ENCODE assay signal across 10 cellular contexts in genomic region chrX:49000640-49001039, GRCh38. TPM values are rescaled to one million over a fixed set of nuclear protein-coding genes. Genes with fewer than 3 reads are reported as not detected.
DNase-seq lines count a peak whose midpoint lies in the region; ATAC-seq and TF ChIP-seq lines count a peak whose summit lies in the region.
"Had no signal": no experiment of that assay in that cellular context is flagged by ENCODE, and none has a peak within 500 bp of the region (broad histone marks: within the 10 kb centered on the region; RNA-seq: fewer than 3 reads in every experiment).

No MANE protein-coding gene starts in this region.

- H3K4me1 ChIP-seq in NT2/D1 (ENCODE audit: insufficient read depth, insufficient read length) (no peaks in the 10 kb centered on the region), ectodermal cell (ENCODE audit: control insufficient read depth, insufficient read depth, low read length) (no peaks in the 10 kb centered on the region), neural progenitor cell (no peaks in the 10 kb centered on the region), aorta (ENCODE audit: control insufficient read depth in 1 of 2, insufficient read depth in 2 of 2, low read length in 2 of 2) (no peaks in the 10 kb centered on the region)

- CTCF ChIA-PET in Calu3 (lab: Charles Lee): interaction anchor here (0.8 kb wide), 1 partner anchor 18 kb away, joined by 5 read pairs; no protein-coding TSS in a partner anchor

- peaks cover 8% of the 10 kb centered on the region for H4K20me1 ChIP-seq in neural progenitor cell (ENCODE audit: low read depth)

- no peak for ATAC-seq in aorta (ENCODE audit: low FRiP score)

- H3K4me3 Mint-ChIP-seq in Calu3 (ENCODE audit: low read depth, unreplicated experiment) (peak overlapping the region; percentile 99), neural progenitor cell (peak overlapping the region; percentile 98)

- no peaks in the 10 kb centered on the region for H3F3A ChIP-seq in neural progenitor cell (ENCODE audit: low read depth)

- H3K4me3 ChIP-seq in NT2/D1 (ENCODE audit: insufficient read length, low read depth) (peak overlapping the region; percentile 93), ectodermal cell (ENCODE audit: insufficient read depth, low read depth, low read length) (peak overlapping the region; percentile 68), neural progenitor cell (no peak overlapping the region), aorta (ENCODE audit: low read length in 2 of 2) (no peak overlapping the region)

- H3K4me2 ChIP-seq in neural progenitor cell: peak overlapping the region; percentile 81

- H3K4me1 Mint-ChIP-seq in Calu3 (ENCODE audit: low read depth, unreplicated experiment): peaks cover 26% of the 10 kb centered on the region
- peaks cover 15% of the 10 kb centered on the region for H3K4me1 Mint-ChIP-seq in neural progenitor cell

- BruUV-seq in Calu3 (replicated peaks; lab: Mats Ljungman, UMichigan): no TSS peak

- H3K36me3 Mint-ChIP-seq in Calu3 (ENCODE audit: insufficient read depth, unreplicated experiment): peaks cover 45% of the 10 kb centered on the region
- peaks cover 1% of the 10 kb centered on the region for H3K36me3 Mint-ChIP-seq in neural progenitor cell

- H3K27ac Mint-ChIP-seq in Calu3 (ENCODE audit: unreplicated experiment): no peak overlapping the region
- H3K27ac Mint-ChIP-seq in neural progenitor cell: no peak overlapping the region

- H3K9ac ChIP-seq in NT2/D1 (ENCODE audit: insufficient read length, low read depth) (no peak overlapping the region), neural progenitor cell (no peak overlapping the region)

- peaks cover 16% of the 10 kb centered on the region for H3K79me2 ChIP-seq in neural progenitor cell (ENCODE audit: low read depth)

- H3K27ac ChIP-seq in ectodermal cell (ENCODE audit: insufficient read depth, low read depth, low read length, poor library complexity, severe bottlenecking) (no peak overlapping the region), neural progenitor cell (no peak overlapping the region), aorta (ENCODE audit: low read depth in 1 of 2, low read length in 2 of 2) (no peak overlapping the region)

- 92 to 97% methylated on average over 4 of the region's 4 CpGs for WGBS in ectodermal cell, 2 experiments
- WGBS in aorta, 2 donors: 81 to 93% methylated on average over 4 of the region's 4 CpGs

- H3K36me3 ChIP-seq in NT2/D1 (ENCODE audit: insufficient read depth, insufficient read length, low read length) (peaks cover 38% of the 10 kb centered on the region), ectodermal cell (ENCODE audit: control insufficient read depth, insufficient read depth, low read length) (no peaks in the 10 kb centered on the region), neural progenitor cell (no peaks in the 10 kb centered on the region), aorta (ENCODE audit: control insufficient read depth in 1 of 2, insufficient read depth in 2 of 2, low read length in 1 of 2) (peaks cover 0 to 1% of the 10 kb centered on the region in 2 donors)

- DNase-seq in Calu3 (no peak), NT2/D1 (ENCODE audit: low read depth, low spot score) (no peak), neural progenitor cell (ENCODE audit: low spot score) (no peak), aorta (no peak), hepatic stellate cell (ENCODE audit: low spot score) (no peak), HUDEP-2 (lab: John Stamatoyannopoulos, UW; ENCODE audit: unreplicated experiment in 76 of 76) (no peak), NCI-H1092 (lab: John Stamatoyannopoulos, UW) (no peak)
- DNase-seq: activated CD4-positive, CD25-positive, alpha-beta regulatory T cell treated with anti-CD3 and anti-CD28 coated beads, Interleukin-2, amount 50 U/mL, for 72 hours; DMS53 had no signal

- intact Hi-C loops in Calu3 (cut with micrococcal nuclease; ENCODE audit: unreplicated experiment) (loop anchor here (5.0 kb wide), 1 partner anchor 42 kb away; the partner anchor contains the start of gene TFE3), aorta (cut with DNase I) (loop anchor here in 1 of 2 donors (5.0 kb wide), 1 partner anchor 42 kb away; the partner anchor contains the start of gene TFE3)

- TF ChIP-seq CTCF in Calu3 (IDR thresholded peaks at IDR 0.05; ENCODE audit: unreplicated experiment) (no peak), neural progenitor cell (IDR thresholded peaks at IDR 0.05) (no peak)

- H3K9me3 Mint-ChIP-seq in Calu3 (ENCODE audit: low read depth, unreplicated experiment) (no peaks in the 10 kb centered on the region), neural progenitor cell (peaks cover 3% of the 10 kb centered on the region)

- H3K27me3 Mint-ChIP-seq in Calu3 (ENCODE audit: unreplicated experiment) (no peaks in the 10 kb centered on the region), neural progenitor cell (ENCODE audit: insufficient read depth, low read depth) (peaks cover 6% of the 10 kb centered on the region)

- H3K9me3 ChIP-seq in NT2/D1 (ENCODE audit: insufficient read depth, low read length) (no peaks in the 10 kb centered on the region), ectodermal cell (ENCODE audit: control insufficient read depth, low read length) (no peaks in the 10 kb centered on the region), neural progenitor cell (ENCODE audit: low read depth) (no peaks in the 10 kb centered on the region), aorta (ENCODE audit: control insufficient read depth, low read length) (no peaks in the 10 kb centered on the region)

- H2AFZ ChIP-seq in neural progenitor cell (replicated peaks): no peak overlapping the region

- H3K27me3 ChIP-seq in NT2/D1 (ENCODE audit: insufficient read depth, insufficient read length) (no peaks in the 10 kb centered on the region), ectodermal cell (ENCODE audit: control insufficient read depth, insufficient read depth, low read length, poor library complexity, severe bottlenecking) (no peaks in the 10 kb centered on the region), neural progenitor cell (no peaks in the 10 kb centered on the region), aorta (ENCODE audit: control insufficient read depth in 1 of 2, insufficient read depth in 2 of 2, low read length in 1 of 2) (no peaks in the 10 kb centered on the region)

RNA-seq across cellular contexts. Expression of gene GRIPAP1, which starts 1.4 kb away (rescaled TPM):
- total RNA-seq in Calu3 (2022) (92.8 and 97.8 TPM in 2 replicates), neural progenitor cell (ENCODE audit: low replicate concordance) (30.1 and 38.9 TPM in 2 replicates), aorta (10 to 100 TPM; 46.1 to 53.7 TPM)
- 50.1 TPM for polyA plus RNA-seq in ectodermal cell (2013, experiment 1 of 4)
- 55.0 TPM for polyA plus RNA-seq in ectodermal cell (2013, experiment 2 of 4)
- polyA plus RNA-seq in ectodermal cell (2013, experiment 3 of 4): 37.3 TPM
- polyA plus RNA-seq in ectodermal cell (2013, experiment 4 of 4): 43.8 TPM
- polyA plus RNA-seq in aorta: 10 to 100 TPM; 17.3 to 37.2 TPM

RNA-seq across cellular contexts. Expression of gene KCND1, which starts 29.0 kb away (rescaled TPM):
- total RNA-seq in Calu3 (2022): 8.4 and 9.7 TPM in 2 replicates
- 7.7 TPM for polyA plus RNA-seq in ectodermal cell (2013, experiment 1 of 4)
- polyA plus RNA-seq in ectodermal cell (2013, experiment 2 of 4): 7.2 TPM
- 5.9 TPM for polyA plus RNA-seq in ectodermal cell (2013, experiment 3 of 4)
- polyA plus RNA-seq in ectodermal cell (2013, experiment 4 of 4): 6.8 TPM
- 0.39 and 1.4 TPM in 2 replicates for total RNA-seq in neural progenitor cell (ENCODE audit: low replicate concordance)
- 1 to 10 TPM; 3.4 to 4.8 TPM for total RNA-seq in aorta
- polyA plus RNA-seq in aorta: 1 to 10 TPM in 1 of 2 donors, under 1 TPM in 1; 0.88 to 2.8 TPM

RNA-seq across cellular contexts. Expression of gene TFE3, which starts 42.5 kb away (rescaled TPM):
- total RNA-seq in Calu3 (2022) (32.2 and 35.1 TPM in 2 replicates), neural progenitor cell (ENCODE audit: low replicate concordance) (7.9 and 25.6 TPM in 2 replicates), aorta (10 to 100 TPM; 67.7 to 70.6 TPM)
- 25.3 TPM for polyA plus RNA-seq in ectodermal cell (2013, experiment 1 of 4)
- polyA plus RNA-seq in ectodermal cell (2013, experiment 2 of 4): 23.0 TPM
- 18.9 TPM for polyA plus RNA-seq in ectodermal cell (2013, experiment 3 of 4)
- 19.5 TPM for polyA plus RNA-seq in ectodermal cell (2013, experiment 4 of 4)
- 10 to 100 TPM; 23.4 to 47.0 TPM for polyA plus RNA-seq in aorta

RNA-seq across cellular contexts. Expression of gene OTUD5, which starts 43.2 kb away (rescaled TPM):
- total RNA-seq in Calu3 (2022) (67.8 and 73.0 TPM in 2 replicates), neural progenitor cell (ENCODE audit: low replicate concordance) (38.6 and 46.3 TPM in 2 replicates), aorta (10 to 100 TPM; 37.4 to 47.5 TPM)
- polyA plus RNA-seq in ectodermal cell (2013, experiment 1 of 4): 60.9 TPM
- polyA plus RNA-seq in ectodermal cell (2013, experiment 2 of 4): 66.5 TPM
- polyA plus RNA-seq in ectodermal cell (2013, experiment 3 of 4): 50.6 TPM
- 52.6 TPM for polyA plus RNA-seq in ectodermal cell (2013, experiment 4 of 4)
- polyA plus RNA-seq in aorta: 10 to 100 TPM; 26.4 to 50.6 TPM

RNA-seq across cellular contexts. Expression of gene CCDC120, which starts 58.2 kb away (rescaled TPM):
- 30.8 and 39.0 TPM in 2 replicates for total RNA-seq in Calu3 (2022)
- 11.7 TPM for polyA plus RNA-seq in ectodermal cell (2013, experiment 1 of 4)
- 10.6 TPM for polyA plus RNA-seq in ectodermal cell (2013, experiment 2 of 4)
- 8.8 TPM for polyA plus RNA-seq in ectodermal cell (2013, experiment 3 of 4)
- polyA plus RNA-seq in ectodermal cell (2013, experiment 4 of 4): 9.3 TPM
- total RNA-seq in neural progenitor cell (ENCODE audit: low replicate concordance): 1.1 and 3.1 TPM in 2 replicates
- total RNA-seq in aorta: 1 to 10 TPM; 5.1 to 7.6 TPM
- polyA plus RNA-seq in aorta: 1 to 10 TPM; 4.3 to 6.4 TPM

Comparison
In these comparisons a context has a peak if more than half of its experiments do, and no peak if none do; other contexts are left out.
1. H3K4me3 ChIP-seq: peak in NT2/D1 (single experiment) and ectodermal cell (single experiment); none in neural progenitor cell (single experiment) and aorta (0 of 2).